ENCODE assay signal across 2 cellular contexts in the genomic region with DNA sequence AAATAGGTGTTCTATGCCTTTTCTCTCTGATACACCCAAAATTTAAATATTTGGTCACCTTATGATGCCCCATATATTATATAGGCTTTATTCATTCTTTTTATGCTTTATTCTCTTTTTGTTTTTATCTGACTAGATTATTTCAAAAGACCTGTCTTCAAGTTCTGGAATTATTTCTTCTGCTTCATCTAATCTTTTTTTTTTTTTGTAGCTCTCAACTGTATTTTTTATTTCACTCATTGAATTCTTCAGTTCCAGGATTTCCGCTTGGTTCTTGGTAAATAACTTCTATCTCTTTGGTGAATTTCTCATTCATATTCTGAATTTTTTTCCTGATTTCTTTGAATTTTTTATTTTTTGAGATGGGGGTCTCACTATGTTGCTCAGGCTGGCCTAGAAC.
TF ChIP-seq lines count a peak whose summit lies in the region.

No MANE protein-coding gene starts in this region.

TF ChIP-seq in HepG2, 621 proteins besides CTCF, POLR2A, EP300 and RAD21:
- TF ChIP-seq FOXK2 (IDR thresholded peaks at IDR 0.05) (no peak), PCBP1 (IDR thresholded peaks at IDR 0.05; ENCODE audit: borderline replicate concordance, low read depth, low read length) (no peak), ZNF160 (CRISPR knock-in tag; IDR thresholded peaks at IDR 0.05) (peak; percentile 58; the same call in 1 of the 2 replicates)

TF ChIP-seq in K562, 482 proteins besides CTCF, POLR2A, EP300 and RAD21:
- TF ChIP-seq ZNF384 (IDR thresholded peaks at IDR 0.05; ENCODE audit: low read depth, low read length) = peak; percentile 55; the same call in 1 of the 2 replicates
- TF ChIP-seq ZNF280A (IDR thresholded peaks at IDR 0.05; ENCODE audit: low read depth, partially characterized antibody) = peak; percentile 76
- TF ChIP-seq DDX20 (tag; IDR thresholded peaks at IDR 0.05; ENCODE audit: low read depth) = no peak
- TF ChIP-seq TCFL5 (CRISPR knock-in tag; conservative IDR thresholded peaks at IDR 0.05) = no peak
- TF ChIP-seq TRIM24 (IDR thresholded peaks at IDR 0.05) = peak in 1 of 2 experiments; percentile 61; a peak in 2 of 4 replicates
- no peak for TF ChIP-seq E2F1 (CRISPR knock-in tag; IDR thresholded peaks at IDR 0.05)
- 0 out of 2 replicates have a peak, but pooled peaks have one; percentile 35 for TF ChIP-seq ZEB2 (IDR thresholded peaks at IDR 0.05)
- TF ChIP-seq SAP30 (IDR thresholded peaks at IDR 0.05; ENCODE audit: borderline replicate concordance, insufficient read depth, low read depth, low read length, poor library complexity, severe bottlenecking) = no peak
- TF ChIP-seq TEAD1 (CRISPR knock-in tag; IDR thresholded peaks at IDR 0.05) = no peak
- no peak for TF ChIP-seq ZNF764 (CRISPR knock-in tag; IDR thresholded peaks at IDR 0.05; ENCODE audit: low read depth)
- TF ChIP-seq, protein P1, sequence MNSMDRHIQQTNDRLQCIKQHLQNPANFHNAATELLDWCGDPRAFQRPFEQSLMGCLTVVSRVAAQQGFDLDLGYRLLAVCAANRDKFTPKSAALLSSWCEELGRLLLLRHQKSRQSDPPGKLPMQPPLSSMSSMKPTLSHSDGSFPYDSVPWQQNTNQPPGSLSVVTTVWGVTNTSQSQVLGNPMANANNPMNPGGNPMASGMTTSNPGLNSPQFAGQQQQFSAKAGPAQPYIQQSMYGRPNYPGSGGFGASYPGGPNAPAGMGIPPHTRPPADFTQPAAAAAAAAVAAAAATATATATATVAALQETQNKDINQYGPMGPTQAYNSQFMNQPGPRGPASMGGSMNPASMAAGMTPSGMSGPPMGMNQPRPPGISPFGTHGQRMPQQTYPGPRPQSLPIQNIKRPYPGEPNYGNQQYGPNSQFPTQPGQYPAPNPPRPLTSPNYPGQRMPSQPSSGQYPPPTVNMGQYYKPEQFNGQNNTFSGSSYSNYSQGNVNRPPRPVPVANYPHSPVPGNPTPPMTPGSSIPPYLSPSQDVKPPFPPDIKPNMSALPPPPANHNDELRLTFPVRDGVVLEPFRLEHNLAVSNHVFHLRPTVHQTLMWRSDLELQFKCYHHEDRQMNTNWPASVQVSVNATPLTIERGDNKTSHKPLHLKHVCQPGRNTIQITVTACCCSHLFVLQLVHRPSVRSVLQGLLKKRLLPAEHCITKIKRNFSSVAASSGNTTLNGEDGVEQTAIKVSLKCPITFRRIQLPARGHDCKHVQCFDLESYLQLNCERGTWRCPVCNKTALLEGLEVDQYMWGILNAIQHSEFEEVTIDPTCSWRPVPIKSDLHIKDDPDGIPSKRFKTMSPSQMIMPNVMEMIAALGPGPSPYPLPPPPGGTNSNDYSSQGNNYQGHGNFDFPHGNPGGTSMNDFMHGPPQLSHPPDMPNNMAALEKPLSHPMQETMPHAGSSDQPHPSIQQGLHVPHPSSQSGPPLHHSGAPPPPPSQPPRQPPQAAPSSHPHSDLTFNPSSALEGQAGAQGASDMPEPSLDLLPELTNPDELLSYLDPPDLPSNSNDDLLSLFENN (IDR thresholded peaks at IDR 0.05; ENCODE audit: low read depth in 2 of 2, low read length in 2 of 2) = no peak
- no peak for TF ChIP-seq NR3C1 (CRISPR knock-in tag; IDR thresholded peaks at IDR 0.05)
- TF ChIP-seq TRIM28 (IDR thresholded peaks at IDR 0.05) = peak; percentile 95; the same call in 1 of the 2 replicates
- TF ChIP-seq KDM5B (IDR thresholded peaks at IDR 0.05; ENCODE audit: insufficient replicate concordance, low read depth, low read length) = no peak
- no peak for TF ChIP-seq CREBBP (IDR thresholded peaks at IDR 0.05; ENCODE audit: low read depth, low read length)
- TF ChIP-seq, protein P2, sequence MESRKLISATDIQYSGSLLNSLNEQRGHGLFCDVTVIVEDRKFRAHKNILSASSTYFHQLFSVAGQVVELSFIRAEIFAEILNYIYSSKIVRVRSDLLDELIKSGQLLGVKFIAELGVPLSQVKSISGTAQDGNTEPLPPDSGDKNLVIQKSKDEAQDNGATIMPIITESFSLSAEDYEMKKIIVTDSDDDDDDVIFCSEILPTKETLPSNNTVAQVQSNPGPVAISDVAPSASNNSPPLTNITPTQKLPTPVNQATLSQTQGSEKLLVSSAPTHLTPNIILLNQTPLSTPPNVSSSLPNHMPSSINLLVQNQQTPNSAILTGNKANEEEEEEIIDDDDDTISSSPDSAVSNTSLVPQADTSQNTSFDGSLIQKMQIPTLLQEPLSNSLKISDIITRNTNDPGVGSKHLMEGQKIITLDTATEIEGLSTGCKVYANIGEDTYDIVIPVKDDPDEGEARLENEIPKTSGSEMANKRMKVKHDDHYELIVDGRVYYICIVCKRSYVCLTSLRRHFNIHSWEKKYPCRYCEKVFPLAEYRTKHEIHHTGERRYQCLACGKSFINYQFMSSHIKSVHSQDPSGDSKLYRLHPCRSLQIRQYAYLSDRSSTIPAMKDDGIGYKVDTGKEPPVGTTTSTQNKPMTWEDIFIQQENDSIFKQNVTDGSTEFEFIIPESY (CRISPR knock-in tag; IDR thresholded peaks at IDR 0.05) = no peak
- peak; percentile 83; the same call in 1 of the 2 replicates for TF ChIP-seq HLTF (IDR thresholded peaks at IDR 0.05)
- TF ChIP-seq NCOA4 (IDR thresholded peaks at IDR 0.05; ENCODE audit: partially characterized antibody) = no peak
- TF ChIP-seq, protein P3, sequence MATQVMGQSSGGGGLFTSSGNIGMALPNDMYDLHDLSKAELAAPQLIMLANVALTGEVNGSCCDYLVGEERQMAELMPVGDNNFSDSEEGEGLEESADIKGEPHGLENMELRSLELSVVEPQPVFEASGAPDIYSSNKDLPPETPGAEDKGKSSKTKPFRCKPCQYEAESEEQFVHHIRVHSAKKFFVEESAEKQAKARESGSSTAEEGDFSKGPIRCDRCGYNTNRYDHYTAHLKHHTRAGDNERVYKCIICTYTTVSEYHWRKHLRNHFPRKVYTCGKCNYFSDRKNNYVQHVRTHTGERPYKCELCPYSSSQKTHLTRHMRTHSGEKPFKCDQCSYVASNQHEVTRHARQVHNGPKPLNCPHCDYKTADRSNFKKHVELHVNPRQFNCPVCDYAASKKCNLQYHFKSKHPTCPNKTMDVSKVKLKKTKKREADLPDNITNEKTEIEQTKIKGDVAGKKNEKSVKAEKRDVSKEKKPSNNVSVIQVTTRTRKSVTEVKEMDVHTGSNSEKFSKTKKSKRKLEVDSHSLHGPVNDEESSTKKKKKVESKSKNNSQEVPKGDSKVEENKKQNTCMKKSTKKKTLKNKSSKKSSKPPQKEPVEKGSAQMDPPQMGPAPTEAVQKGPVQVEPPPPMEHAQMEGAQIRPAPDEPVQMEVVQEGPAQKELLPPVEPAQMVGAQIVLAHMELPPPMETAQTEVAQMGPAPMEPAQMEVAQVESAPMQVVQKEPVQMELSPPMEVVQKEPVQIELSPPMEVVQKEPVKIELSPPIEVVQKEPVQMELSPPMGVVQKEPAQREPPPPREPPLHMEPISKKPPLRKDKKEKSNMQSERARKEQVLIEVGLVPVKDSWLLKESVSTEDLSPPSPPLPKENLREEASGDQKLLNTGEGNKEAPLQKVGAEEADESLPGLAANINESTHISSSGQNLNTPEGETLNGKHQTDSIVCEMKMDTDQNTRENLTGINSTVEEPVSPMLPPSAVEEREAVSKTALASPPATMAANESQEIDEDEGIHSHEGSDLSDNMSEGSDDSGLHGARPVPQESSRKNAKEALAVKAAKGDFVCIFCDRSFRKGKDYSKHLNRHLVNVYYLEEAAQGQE (CRISPR knock-in tag; IDR thresholded peaks at IDR 0.05; ENCODE audit: low read depth) = no peak
